Comparison of ENCODE assay signal across 1 cellular context in genomic region chr7:19772858-19773337, GRCh38.
A peak's percentile ranks its signal among the peaks of the same experiment; 100 is the strongest.
TF ChIP-seq lines count a peak whose summit lies in the region.

No MANE protein-coding gene starts in this region.

TF ChIP-seq in WTC11, 78 proteins besides CTCF, POLR2A, EP300 and RAD21 (continued from another document):
- TF ChIP-seq, protein P1, sequence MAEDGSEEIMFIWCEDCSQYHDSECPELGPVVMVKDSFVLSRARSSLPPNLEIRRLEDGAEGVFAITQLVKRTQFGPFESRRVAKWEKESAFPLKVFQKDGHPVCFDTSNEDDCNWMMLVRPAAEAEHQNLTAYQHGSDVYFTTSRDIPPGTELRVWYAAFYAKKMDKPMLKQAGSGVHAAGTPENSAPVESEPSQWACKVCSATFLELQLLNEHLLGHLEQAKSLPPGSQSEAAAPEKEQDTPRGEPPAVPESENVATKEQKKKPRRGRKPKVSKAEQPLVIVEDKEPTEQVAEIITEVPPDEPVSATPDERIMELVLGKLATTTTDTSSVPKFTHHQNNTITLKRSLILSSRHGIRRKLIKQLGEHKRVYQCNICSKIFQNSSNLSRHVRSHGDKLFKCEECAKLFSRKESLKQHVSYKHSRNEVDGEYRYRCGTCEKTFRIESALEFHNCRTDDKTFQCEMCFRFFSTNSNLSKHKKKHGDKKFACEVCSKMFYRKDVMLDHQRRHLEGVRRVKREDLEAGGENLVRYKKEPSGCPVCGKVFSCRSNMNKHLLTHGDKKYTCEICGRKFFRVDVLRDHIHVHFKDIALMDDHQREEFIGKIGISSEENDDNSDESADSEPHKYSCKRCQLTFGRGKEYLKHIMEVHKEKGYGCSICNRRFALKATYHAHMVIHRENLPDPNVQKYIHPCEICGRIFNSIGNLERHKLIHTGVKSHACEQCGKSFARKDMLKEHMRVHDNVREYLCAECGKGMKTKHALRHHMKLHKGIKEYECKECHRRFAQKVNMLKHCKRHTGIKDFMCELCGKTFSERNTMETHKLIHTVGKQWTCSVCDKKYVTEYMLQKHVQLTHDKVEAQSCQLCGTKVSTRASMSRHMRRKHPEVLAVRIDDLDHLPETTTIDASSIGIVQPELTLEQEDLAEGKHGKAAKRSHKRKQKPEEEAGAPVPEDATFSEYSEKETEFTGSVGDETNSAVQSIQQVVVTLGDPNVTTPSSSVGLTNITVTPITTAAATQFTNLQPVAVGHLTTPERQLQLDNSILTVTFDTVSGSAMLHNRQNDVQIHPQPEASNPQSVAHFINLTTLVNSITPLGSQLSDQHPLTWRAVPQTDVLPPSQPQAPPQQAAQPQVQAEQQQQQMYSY (CRISPR knock-in tag; IDR thresholded peaks at IDR 0.05) = peak; percentile 57; the same call in 1 of the 2 replicates
- TF ChIP-seq PREB (CRISPR knock-in tag; IDR thresholded peaks at IDR 0.05; ENCODE audit: borderline replicate concordance) = no peak
